1 cellular context compared by ENCODE assay signal in genomic region chr16:13904822-13905221, GRCh38.
A peak's percentile ranks its signal among the peaks of the same experiment; 100 is the strongest.
TF ChIP-seq lines count a peak whose summit lies in the region.

No MANE protein-coding gene starts in this region.

TF ChIP-seq in H1, 55 proteins besides CTCF, POLR2A, EP300 and RAD21:
- TF ChIP-seq CREB1 (IDR thresholded peaks at IDR 0.05) (peak; percentile 45; the same call in 1 of the 2 replicates), RFX5 (IDR thresholded peaks at IDR 0.05; ENCODE audit: borderline replicate concordance, low read depth, low read length) (peak; percentile 53; the same call in 1 of the 2 replicates)
TF ChIP-seq in H1: peak in this region for 2; not testable (repeated sequence) for 53.
